ENCODE assay signal across 41 cellular contexts in genomic region chr5:177982956-177983355, GRCh38. TPM values are rescaled to one million over a fixed set of nuclear protein-coding genes. Genes with fewer than 3 reads are reported as not detected.
"Had no signal": no experiment of that assay in that cellular context is flagged by ENCODE, and none has a peak within 500 bp of the region (broad histone marks: within the 10 kb centered on the region; RNA-seq: fewer than 3 reads in every experiment).

No MANE protein-coding gene starts in this region.

- H3K4me3 ChIP-seq: Peyer's patch had no signal

- H3K9me3 ChIP-seq: Peyer's patch had no signal

- H3K36me3 ChIP-seq: brain microvascular endothelial cell, Peyer's patch had no signal

- H3K27ac ChIP-seq: brain microvascular endothelial cell, Peyer's patch, VCaP had no signal

- DNase-seq: activated B cell treated with CpG ODN at 0.5 μM for 24 hours; activated CD4-positive, alpha-beta memory T cell treated with anti-CD3 and anti-CD28 coated beads, Interleukin-2, amount 10 ng/mL, durations not matched to agents 7 days and 5 days; activated CD4-positive, alpha-beta T cell treated with anti-CD3 and anti-CD28 coated beads for 48 hours; activated CD4-positive, CD25-positive, alpha-beta regulatory T cell treated with anti-CD3 and anti-CD28 coated beads, Interleukin-2, amount 50 U/mL, for 72 hours; activated CD8-positive, alpha-beta memory T cell treated with anti-CD3 and anti-CD28 coated beads for 24 hours; activated CD8-positive, alpha-beta memory T cell treated with anti-CD3 and anti-CD28 coated beads, Interleukin-2, amount 10 ng/mL, durations not matched to agents 7 days and 5 days; activated CD8-positive, alpha-beta memory T cell treated with anti-CD3 and anti-CD28 coated beads, Interleukin-2, amount 50 U/mL, for 48 hours; activated effector memory CD4-positive, alpha-beta T cell treated with anti-CD3 and anti-CD28 coated beads, Interleukin-2, amount 50 U/mL, for 16 hours; activated naive CD4-positive, alpha-beta T cell treated with anti-CD3 and anti-CD28 coated beads, Interleukin-2, amount 50 U/mL, for 16 hours; activated naive CD8-positive, alpha-beta T cell treated with anti-CD3 and anti-CD28 coated beads for 36 hours; activated T-cell treated with anti-CD3 and anti-CD28 coated beads, Interleukin-2, amount 50 U/mL, for 72 hours; amniotic stem cell; aorta; brain microvascular endothelial cell; central memory CD4-positive, alpha-beta T cell; KG1; MM.1S; MV-4-11; NCI-H1092; NCI-H1417; NCI-H146; NCI-H187; NCI-H2029 treated with DMSO at 0.1 percent for 48 hours; NCI-H2107; NCI-H2171; NCI-H510A; NCI-H526; NCI-H748 treated with DMSO at 0.1 percent for 48 hours; NK-92 treated with Interleukin-12 subunit alpha and Interleukin-12 subunit beta, amount 100 ng/mL, for 24 hours; PC-3; RPMI8226; SHP77 treated with DMSO at 0.1 percent for 48 hours; SW 1271; T-helper 1 cell; T-helper 2 cell; T-helper 9 cell had no signal

- H3K4me1 ChIP-seq: Peyer's patch had no signal

RNA-seq across cellular contexts. Expression of gene PROP1, which starts 13.1 kb away (rescaled TPM):
- total RNA-seq: activated B cell treated with CpG ODN at 0.5 μM for 24 hours; activated CD4-positive, alpha-beta memory T cell treated with anti-CD3 and anti-CD28 coated beads, Interleukin-2, amount 10 ng/mL, durations not matched to agents 7 days and 5 days; activated CD8-positive, alpha-beta memory T cell treated with anti-CD3 and anti-CD28 coated beads, Interleukin-2, amount 10 ng/mL, durations not matched to agents 7 days and 5 days; activated naive CD8-positive, alpha-beta T cell treated with anti-CD3 and anti-CD28 coated beads for 36 hours; activated T-cell treated with anti-CD3 and anti-CD28 coated beads, Interleukin-2, amount 50 U/mL, for 72 hours; activated T-helper 17 cell treated with anti-CD3 and anti-CD28 coated beads, Interleukin-2, amount 50 U/mL, for 72 hours; aorta; LHCN-M2; PC-3; Peyer's patch; SK-MEL-5 had no signal
